1 cellular context compared by ENCODE assay signal in the genomic region with DNA sequence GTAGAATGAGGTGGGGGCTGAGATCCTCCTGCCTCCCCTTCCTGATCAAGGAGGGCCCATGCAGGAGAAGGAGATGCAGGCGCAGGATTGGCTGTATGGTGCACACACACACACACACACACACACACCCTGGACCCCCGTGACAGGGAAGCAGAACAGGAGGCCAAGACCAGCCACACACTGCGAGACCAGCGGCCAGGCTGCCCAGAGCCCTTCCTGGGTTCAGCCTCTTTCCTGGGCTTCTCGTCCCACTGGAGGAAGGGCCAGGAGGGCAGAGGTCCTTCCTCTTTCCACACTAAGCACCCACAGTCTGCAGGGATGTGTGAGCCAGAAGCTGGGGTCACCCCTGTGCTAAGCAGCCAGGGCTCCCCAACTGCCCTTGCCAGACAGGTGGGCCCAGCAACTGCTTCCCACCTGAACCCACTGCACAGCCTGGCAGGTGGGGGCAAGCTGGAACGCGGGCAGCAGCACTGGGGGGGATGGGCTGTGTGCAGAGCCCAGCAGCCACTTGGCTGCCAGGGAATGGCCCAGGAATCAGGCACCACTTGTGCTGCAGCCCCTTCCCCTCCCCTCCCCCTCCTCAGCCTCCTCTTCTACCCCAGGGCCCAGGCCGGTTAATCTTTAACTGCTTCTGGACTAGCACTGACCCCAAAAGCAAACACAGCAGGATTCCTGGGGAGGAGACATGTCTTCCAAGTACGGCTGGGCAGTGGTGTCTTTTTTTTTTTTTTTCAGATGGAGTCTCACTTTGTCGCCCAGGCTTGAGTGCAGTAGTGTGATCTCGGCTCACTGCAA.
TF ChIP-seq lines count a peak whose summit lies in the region.

No MANE protein-coding gene starts in this region.

TF ChIP-seq in HepG2, 621 proteins besides CTCF, POLR2A, EP300 and RAD21 (continued from another document):
- TF ChIP-seq, protein P1, sequence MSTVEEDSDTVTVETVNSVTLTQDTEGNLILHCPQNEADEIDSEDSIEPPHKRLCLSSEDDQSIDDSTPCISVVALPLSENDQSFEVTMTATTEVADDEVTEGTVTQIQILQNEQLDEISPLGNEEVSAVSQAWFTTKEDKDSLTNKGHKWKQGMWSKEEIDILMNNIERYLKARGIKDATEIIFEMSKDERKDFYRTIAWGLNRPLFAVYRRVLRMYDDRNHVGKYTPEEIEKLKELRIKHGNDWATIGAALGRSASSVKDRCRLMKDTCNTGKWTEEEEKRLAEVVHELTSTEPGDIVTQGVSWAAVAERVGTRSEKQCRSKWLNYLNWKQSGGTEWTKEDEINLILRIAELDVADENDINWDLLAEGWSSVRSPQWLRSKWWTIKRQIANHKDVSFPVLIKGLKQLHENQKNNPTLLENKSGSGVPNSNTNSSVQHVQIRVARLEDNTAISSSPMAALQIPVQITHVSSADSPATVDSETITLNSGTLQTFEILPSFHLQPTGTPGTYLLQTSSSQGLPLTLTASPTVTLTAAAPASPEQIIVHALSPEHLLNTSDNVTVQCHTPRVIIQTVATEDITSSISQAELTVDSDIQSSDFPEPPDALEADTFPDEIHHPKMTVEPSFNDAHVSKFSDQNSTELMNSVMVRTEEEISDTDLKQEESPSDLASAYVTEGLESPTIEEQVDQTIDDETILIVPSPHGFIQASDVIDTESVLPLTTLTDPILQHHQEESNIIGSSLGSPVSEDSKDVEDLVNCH (CRISPR knock-in tag; IDR thresholded peaks at IDR 0.05): 0 out of 2 replicates have a peak, but pooled peaks have one; percentile 57
- TF ChIP-seq ZFYVE20 (CRISPR knock-in tag; IDR thresholded peaks at IDR 0.05; ENCODE audit: borderline replicate concordance, low read depth): no peak
- no peak for TF ChIP-seq KDM5A (IDR thresholded peaks at IDR 0.05; ENCODE audit: borderline replicate concordance, low read length)
- no peak for TF ChIP-seq GZF1 (CRISPR knock-in tag; IDR thresholded peaks at IDR 0.05)
- TF ChIP-seq, protein P2, sequence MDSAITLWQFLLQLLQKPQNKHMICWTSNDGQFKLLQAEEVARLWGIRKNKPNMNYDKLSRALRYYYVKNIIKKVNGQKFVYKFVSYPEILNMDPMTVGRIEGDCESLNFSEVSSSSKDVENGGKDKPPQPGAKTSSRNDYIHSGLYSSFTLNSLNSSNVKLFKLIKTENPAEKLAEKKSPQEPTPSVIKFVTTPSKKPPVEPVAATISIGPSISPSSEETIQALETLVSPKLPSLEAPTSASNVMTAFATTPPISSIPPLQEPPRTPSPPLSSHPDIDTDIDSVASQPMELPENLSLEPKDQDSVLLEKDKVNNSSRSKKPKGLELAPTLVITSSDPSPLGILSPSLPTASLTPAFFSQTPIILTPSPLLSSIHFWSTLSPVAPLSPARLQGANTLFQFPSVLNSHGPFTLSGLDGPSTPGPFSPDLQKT (CRISPR knock-in tag; IDR thresholded peaks at IDR 0.05; ENCODE audit: borderline replicate concordance): no peak
- TF ChIP-seq, protein P3, sequence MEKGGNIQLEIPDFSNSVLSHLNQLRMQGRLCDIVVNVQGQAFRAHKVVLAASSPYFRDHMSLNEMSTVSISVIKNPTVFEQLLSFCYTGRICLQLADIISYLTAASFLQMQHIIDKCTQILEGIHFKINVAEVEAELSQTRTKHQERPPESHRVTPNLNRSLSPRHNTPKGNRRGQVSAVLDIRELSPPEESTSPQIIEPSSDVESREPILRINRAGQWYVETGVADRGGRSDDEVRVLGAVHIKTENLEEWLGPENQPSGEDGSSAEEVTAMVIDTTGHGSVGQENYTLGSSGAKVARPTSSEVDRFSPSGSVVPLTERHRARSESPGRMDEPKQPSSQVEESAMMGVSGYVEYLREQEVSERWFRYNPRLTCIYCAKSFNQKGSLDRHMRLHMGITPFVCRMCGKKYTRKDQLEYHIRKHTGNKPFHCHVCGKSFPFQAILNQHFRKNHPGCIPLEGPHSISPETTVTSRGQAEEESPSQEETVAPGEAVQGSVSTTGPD (CRISPR knock-in tag; IDR thresholded peaks at IDR 0.05): no peak
TF ChIP-seq in HepG2: peak in this region for 195.
